Comparison of ENCODE assay signal across 1 cellular context in the genomic region with DNA sequence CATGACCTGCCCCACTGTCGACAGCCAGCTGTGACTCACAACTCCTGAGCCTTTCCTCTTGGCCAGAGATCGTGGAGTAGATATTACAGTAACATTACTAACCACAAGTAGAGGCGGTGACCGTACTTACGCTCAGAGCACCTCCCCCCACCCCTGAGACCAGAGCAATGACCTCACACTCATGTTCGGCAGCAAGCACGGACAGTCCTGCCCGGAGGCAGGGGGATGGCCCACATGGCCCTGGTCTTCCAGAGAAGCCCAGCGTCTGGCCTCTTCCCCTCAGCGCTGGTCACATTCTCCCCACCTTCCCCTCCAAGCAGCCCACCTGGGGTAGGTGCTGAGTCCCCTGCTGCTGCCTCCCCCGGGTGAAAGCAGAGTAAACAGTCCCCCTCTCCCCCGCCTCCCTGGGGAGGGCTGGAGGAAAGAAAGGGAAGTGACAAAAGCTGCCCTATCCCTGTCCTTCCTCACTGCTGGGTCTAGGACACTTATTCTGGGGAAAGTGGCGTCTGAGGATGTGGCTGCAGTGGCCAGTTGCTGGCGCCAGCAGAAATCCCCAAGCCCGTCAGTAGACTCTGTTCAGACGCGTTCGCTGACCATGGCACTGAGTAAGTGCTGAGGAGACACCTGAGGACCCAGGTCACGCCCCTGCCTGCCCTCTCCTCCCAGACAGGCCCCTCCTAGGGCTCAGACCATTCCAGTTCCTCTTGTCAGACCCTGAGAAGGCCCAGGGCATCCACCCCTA.
TF ChIP-seq lines count a peak whose summit lies in the region.

No MANE protein-coding gene starts in this region.

TF ChIP-seq in K562, 482 proteins besides CTCF, POLR2A, EP300 and RAD21 (continued from another document and continues in another):
- TF ChIP-seq, protein P1, sequence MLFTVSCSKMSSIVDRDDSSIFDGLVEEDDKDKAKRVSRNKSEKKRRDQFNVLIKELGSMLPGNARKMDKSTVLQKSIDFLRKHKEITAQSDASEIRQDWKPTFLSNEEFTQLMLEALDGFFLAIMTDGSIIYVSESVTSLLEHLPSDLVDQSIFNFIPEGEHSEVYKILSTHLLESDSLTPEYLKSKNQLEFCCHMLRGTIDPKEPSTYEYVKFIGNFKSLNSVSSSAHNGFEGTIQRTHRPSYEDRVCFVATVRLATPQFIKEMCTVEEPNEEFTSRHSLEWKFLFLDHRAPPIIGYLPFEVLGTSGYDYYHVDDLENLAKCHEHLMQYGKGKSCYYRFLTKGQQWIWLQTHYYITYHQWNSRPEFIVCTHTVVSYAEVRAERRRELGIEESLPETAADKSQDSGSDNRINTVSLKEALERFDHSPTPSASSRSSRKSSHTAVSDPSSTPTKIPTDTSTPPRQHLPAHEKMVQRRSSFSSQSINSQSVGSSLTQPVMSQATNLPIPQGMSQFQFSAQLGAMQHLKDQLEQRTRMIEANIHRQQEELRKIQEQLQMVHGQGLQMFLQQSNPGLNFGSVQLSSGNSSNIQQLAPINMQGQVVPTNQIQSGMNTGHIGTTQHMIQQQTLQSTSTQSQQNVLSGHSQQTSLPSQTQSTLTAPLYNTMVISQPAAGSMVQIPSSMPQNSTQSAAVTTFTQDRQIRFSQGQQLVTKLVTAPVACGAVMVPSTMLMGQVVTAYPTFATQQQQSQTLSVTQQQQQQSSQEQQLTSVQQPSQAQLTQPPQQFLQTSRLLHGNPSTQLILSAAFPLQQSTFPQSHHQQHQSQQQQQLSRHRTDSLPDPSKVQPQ (CRISPR knock-in tag; IDR thresholded peaks at IDR 0.05; ENCODE audit: borderline replicate concordance): no peak; the same call in 1 of the 2 replicates
- TF ChIP-seq, protein P2, sequence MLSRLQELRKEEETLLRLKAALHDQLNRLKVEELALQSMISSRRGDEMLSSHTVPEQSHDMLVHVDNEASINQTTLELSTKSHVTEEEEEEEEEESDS (CRISPR knock-in tag; IDR thresholded peaks at IDR 0.05): 0 out of 2 replicates have a peak, but pooled peaks have one; percentile 34
- TF ChIP-seq CBFB (CRISPR knock-in tag; IDR thresholded peaks at IDR 0.05): peak; percentile 99
- TF ChIP-seq CBX5 (IDR thresholded peaks at IDR 0.05; ENCODE audit: borderline replicate concordance, low read depth): no peak; the same call in 1 of the 2 replicates
- TF ChIP-seq FOXA3 (CRISPR knock-in tag; conservative IDR thresholded peaks at IDR 0.05 in 1 of 2, IDR thresholded peaks at IDR 0.05 in 1 of 2): peak; percentile 91; a peak in 3 of 4 replicates
- TF ChIP-seq, protein P3, sequence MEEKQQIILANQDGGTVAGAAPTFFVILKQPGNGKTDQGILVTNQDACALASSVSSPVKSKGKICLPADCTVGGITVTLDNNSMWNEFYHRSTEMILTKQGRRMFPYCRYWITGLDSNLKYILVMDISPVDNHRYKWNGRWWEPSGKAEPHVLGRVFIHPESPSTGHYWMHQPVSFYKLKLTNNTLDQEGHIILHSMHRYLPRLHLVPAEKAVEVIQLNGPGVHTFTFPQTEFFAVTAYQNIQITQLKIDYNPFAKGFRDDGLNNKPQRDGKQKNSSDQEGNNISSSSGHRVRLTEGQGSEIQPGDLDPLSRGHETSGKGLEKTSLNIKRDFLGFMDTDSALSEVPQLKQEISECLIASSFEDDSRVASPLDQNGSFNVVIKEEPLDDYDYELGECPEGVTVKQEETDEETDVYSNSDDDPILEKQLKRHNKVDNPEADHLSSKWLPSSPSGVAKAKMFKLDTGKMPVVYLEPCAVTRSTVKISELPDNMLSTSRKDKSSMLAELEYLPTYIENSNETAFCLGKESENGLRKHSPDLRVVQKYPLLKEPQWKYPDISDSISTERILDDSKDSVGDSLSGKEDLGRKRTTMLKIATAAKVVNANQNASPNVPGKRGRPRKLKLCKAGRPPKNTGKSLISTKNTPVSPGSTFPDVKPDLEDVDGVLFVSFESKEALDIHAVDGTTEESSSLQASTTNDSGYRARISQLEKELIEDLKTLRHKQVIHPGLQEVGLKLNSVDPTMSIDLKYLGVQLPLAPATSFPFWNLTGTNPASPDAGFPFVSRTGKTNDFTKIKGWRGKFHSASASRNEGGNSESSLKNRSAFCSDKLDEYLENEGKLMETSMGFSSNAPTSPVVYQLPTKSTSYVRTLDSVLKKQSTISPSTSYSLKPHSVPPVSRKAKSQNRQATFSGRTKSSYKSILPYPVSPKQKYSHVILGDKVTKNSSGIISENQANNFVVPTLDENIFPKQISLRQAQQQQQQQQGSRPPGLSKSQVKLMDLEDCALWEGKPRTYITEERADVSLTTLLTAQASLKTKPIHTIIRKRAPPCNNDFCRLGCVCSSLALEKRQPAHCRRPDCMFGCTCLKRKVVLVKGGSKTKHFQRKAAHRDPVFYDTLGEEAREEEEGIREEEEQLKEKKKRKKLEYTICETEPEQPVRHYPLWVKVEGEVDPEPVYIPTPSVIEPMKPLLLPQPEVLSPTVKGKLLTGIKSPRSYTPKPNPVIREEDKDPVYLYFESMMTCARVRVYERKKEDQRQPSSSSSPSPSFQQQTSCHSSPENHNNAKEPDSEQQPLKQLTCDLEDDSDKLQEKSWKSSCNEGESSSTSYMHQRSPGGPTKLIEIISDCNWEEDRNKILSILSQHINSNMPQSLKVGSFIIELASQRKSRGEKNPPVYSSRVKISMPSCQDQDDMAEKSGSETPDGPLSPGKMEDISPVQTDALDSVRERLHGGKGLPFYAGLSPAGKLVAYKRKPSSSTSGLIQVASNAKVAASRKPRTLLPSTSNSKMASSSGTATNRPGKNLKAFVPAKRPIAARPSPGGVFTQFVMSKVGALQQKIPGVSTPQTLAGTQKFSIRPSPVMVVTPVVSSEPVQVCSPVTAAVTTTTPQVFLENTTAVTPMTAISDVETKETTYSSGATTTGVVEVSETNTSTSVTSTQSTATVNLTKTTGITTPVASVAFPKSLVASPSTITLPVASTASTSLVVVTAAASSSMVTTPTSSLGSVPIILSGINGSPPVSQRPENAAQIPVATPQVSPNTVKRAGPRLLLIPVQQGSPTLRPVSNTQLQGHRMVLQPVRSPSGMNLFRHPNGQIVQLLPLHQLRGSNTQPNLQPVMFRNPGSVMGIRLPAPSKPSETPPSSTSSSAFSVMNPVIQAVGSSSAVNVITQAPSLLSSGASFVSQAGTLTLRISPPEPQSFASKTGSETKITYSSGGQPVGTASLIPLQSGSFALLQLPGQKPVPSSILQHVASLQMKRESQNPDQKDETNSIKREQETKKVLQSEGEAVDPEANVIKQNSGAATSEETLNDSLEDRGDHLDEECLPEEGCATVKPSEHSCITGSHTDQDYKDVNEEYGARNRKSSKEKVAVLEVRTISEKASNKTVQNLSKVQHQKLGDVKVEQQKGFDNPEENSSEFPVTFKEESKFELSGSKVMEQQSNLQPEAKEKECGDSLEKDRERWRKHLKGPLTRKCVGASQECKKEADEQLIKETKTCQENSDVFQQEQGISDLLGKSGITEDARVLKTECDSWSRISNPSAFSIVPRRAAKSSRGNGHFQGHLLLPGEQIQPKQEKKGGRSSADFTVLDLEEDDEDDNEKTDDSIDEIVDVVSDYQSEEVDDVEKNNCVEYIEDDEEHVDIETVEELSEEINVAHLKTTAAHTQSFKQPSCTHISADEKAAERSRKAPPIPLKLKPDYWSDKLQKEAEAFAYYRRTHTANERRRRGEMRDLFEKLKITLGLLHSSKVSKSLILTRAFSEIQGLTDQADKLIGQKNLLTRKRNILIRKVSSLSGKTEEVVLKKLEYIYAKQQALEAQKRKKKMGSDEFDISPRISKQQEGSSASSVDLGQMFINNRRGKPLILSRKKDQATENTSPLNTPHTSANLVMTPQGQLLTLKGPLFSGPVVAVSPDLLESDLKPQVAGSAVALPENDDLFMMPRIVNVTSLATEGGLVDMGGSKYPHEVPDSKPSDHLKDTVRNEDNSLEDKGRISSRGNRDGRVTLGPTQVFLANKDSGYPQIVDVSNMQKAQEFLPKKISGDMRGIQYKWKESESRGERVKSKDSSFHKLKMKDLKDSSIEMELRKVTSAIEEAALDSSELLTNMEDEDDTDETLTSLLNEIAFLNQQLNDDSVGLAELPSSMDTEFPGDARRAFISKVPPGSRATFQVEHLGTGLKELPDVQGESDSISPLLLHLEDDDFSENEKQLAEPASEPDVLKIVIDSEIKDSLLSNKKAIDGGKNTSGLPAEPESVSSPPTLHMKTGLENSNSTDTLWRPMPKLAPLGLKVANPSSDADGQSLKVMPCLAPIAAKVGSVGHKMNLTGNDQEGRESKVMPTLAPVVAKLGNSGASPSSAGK (IDR thresholded peaks at IDR 0.05): peak; percentile 73; the same call in 1 of the 2 replicates
- TF ChIP-seq ZNF133 (CRISPR knock-in tag; IDR thresholded peaks at IDR 0.05): peak; percentile 95
- TF ChIP-seq, protein P4, sequence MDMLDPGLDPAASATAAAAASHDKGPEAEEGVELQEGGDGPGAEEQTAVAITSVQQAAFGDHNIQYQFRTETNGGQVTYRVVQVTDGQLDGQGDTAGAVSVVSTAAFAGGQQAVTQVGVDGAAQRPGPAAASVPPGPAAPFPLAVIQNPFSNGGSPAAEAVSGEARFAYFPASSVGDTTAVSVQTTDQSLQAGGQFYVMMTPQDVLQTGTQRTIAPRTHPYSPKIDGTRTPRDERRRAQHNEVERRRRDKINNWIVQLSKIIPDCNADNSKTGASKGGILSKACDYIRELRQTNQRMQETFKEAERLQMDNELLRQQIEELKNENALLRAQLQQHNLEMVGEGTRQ (CRISPR knock-in tag; IDR thresholded peaks at IDR 0.05): no peak
- TF ChIP-seq, protein P5, sequence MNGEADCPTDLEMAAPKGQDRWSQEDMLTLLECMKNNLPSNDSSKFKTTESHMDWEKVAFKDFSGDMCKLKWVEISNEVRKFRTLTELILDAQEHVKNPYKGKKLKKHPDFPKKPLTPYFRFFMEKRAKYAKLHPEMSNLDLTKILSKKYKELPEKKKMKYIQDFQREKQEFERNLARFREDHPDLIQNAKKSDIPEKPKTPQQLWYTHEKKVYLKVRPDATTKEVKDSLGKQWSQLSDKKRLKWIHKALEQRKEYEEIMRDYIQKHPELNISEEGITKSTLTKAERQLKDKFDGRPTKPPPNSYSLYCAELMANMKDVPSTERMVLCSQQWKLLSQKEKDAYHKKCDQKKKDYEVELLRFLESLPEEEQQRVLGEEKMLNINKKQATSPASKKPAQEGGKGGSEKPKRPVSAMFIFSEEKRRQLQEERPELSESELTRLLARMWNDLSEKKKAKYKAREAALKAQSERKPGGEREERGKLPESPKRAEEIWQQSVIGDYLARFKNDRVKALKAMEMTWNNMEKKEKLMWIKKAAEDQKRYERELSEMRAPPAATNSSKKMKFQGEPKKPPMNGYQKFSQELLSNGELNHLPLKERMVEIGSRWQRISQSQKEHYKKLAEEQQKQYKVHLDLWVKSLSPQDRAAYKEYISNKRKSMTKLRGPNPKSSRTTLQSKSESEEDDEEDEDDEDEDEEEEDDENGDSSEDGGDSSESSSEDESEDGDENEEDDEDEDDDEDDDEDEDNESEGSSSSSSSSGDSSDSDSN (IDR thresholded peaks at IDR 0.05; ENCODE audit: borderline replicate concordance in 1 of 2, low read depth in 2 of 2, low read length in 2 of 2): peak; percentile 56 to 80; a peak in 2 of 4 replicates
- TF ChIP-seq SIN3B (IDR thresholded peaks at IDR 0.05; ENCODE audit: low read depth): peak; percentile 41; the same call in 1 of the 2 replicates
- peak; percentile 100 for TF ChIP-seq LEF1 (IDR thresholded peaks at IDR 0.05)
- TF ChIP-seq, protein P6, sequence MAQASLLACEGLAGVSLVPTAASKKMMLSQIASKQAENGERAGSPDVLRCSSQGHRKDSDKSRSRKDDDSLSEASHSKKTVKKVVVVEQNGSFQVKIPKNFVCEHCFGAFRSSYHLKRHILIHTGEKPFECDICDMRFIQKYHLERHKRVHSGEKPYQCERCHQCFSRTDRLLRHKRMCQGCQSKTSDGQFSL (CRISPR knock-in tag; IDR thresholded peaks at IDR 0.05): peak; percentile 93; the same call in 1 of the 2 replicates
- TF ChIP-seq, protein P6 (tag; IDR thresholded peaks at IDR 0.05): peak; percentile 61 to 90; a peak in 3 of 4 replicates
- TF ChIP-seq E2F3 (CRISPR knock-in tag; IDR thresholded peaks at IDR 0.05): peak; percentile 93
- no peak for TF ChIP-seq HDAC6 (IDR thresholded peaks at IDR 0.05; ENCODE audit: low read depth, low read length)
- TF ChIP-seq TRIM24 (IDR thresholded peaks at IDR 0.05): peak; percentile 85 to 90
- TF ChIP-seq ZNF75A (CRISPR knock-in tag; IDR thresholded peaks at IDR 0.05): peak; percentile 70; the same call in 1 of the 2 replicates
